13 cellular contexts compared by ENCODE assay signal in genomic region chr17:3647251-3647650, GRCh38. TPM values are rescaled to one million over a fixed set of nuclear protein-coding genes. Genes with fewer than 3 reads are reported as not detected.
DNase-seq lines count a peak whose midpoint lies in the region; ATAC-seq and TF ChIP-seq lines count a peak whose summit lies in the region.
"Had no signal": no experiment of that assay in that cellular context is flagged by ENCODE, and none has a peak within 500 bp of the region (broad histone marks: within the 10 kb centered on the region; RNA-seq: fewer than 3 reads in every experiment).

No MANE protein-coding gene starts in this region.

- no peaks in the 10 kb centered on the region for H3K27me3 ChIP-seq in GM23338 (ENCODE audit: insufficient read depth)
- H3K27me3 ChIP-seq in subcutaneous abdominal adipose tissue (ENCODE audit: control insufficient read depth in 5 of 5, insufficient read depth in 4 of 5, low read length in 5 of 5), result no peaks in the 10 kb centered on the region
- no peaks in the 10 kb centered on the region for H3K27me3 ChIP-seq in HAP-1 (ENCODE audit: low read depth)
- H3K27me3 ChIP-seq: MG63 had no signal

- DNase-seq in GM23338 (ENCODE audit: low spot score) (no peak), OCI-LY7 (ENCODE audit: low spot score) (no peak), left lobe of liver (ENCODE audit: low spot score) (peak; percentile 76), iPS-NIHi7 (ENCODE audit: extremely low spot score) (no peak), HAP-1 (ENCODE audit: low spot score in 2 of 2) (no peak), cortex of kidney (lab: John Stamatoyannopoulos, UW) (no peak)
- DNase-seq: DMS153, NCI-H2081 treated with DMSO at 0.1 percent for 48 hours, NCI-H446 treated with DMSO at 0.1 percent for 48 hours had no signal

- H3K9ac ChIP-seq in subcutaneous abdominal adipose tissue (ENCODE audit: low read length in 5 of 5), result peak overlapping the region in 2 of 5 donors; percentile 49 to 67
- H3K9ac ChIP-seq: GM23248 had no signal

- intact Hi-C loops in OCI-LY7 (cut with micrococcal nuclease; ENCODE audit: unreplicated experiment), result loop anchor here (2.0 to 5.0 kb wide), 3 partner anchors 44 to 600 kb away; no protein-coding TSS in a partner anchor

- peaks cover 2% of the 10 kb centered on the region for H3K27me3 Mint-ChIP-seq in GM23338 (ENCODE audit: insufficient read depth, low read depth, poor library complexity)

- no peak overlapping the region for H3K4me2 ChIP-seq in GM23338
- no peak overlapping the region for H3K4me2 ChIP-seq in OCI-LY7 (ENCODE audit: low read length)

- H3K4me1 Mint-ChIP-seq in GM23338, result no peaks in the 10 kb centered on the region; the same call in 2 of the 3 replicates

- no TSS peak for BruUV-seq in OCI-LY7 (replicated peaks; lab: Mats Ljungman, UMichigan)

- H3K36me3 Mint-ChIP-seq in GM23338 (ENCODE audit: low read depth), result peaks cover 13% of the 10 kb centered on the region; the same call in 2 of the 3 replicates

- H3K9me3 Mint-ChIP-seq in GM23338, result no peaks in the 10 kb centered on the region
- H3K9me3 Mint-ChIP-seq: CD8-positive, alpha-beta T cell had no signal

- ATAC-seq in GM23338 (peak; percentile 25; the same call in 2 of the 3 replicates), left lobe of liver (peak; percentile 87)

- H3K9me3 ChIP-seq in OCI-LY7 (ENCODE audit: low read length) (no peaks in the 10 kb centered on the region), subcutaneous abdominal adipose tissue (ENCODE audit: control insufficient read depth in 5 of 5, low read length in 5 of 5) (no peaks in the 10 kb centered on the region), HAP-1 (no peaks in the 10 kb centered on the region)
- H3K9me3 ChIP-seq: MG63 had no signal

- H3K27ac Mint-ChIP-seq in GM23338, result no peak overlapping the region
- H3K27ac Mint-ChIP-seq: CD8-positive, alpha-beta T cell had no signal

- CTCF ChIA-PET in OCI-LY7 (lab: Charles Lee; ENCODE audit: unreplicated experiment), result no interaction called here

- H3K4me1 ChIP-seq in GM23338 (ENCODE audit: insufficient read depth) (no peaks in the 10 kb centered on the region), OCI-LY7 (ENCODE audit: insufficient read depth, low read length, poor library complexity, severe bottlenecking) (peaks cover 32% of the 10 kb centered on the region), subcutaneous abdominal adipose tissue (ENCODE audit: control insufficient read depth in 5 of 5, insufficient read depth in 5 of 5, low read length in 5 of 5) (peaks cover 2 to 17% (median 13%) of the 10 kb centered on the region in 5 donors), HAP-1 (no peaks in the 10 kb centered on the region)

- no peak overlapping the region for H3K4me3 Mint-ChIP-seq in GM23338
- H3K4me3 Mint-ChIP-seq: CD8-positive, alpha-beta T cell had no signal

- H3K4me3 ChIP-seq in GM23338 (no peak overlapping the region), OCI-LY7 (ENCODE audit: low read depth, low read length, poor library complexity, severe bottlenecking) (no peak overlapping the region), subcutaneous abdominal adipose tissue (ENCODE audit: low read depth in 1 of 5, low read length in 5 of 5) (no peak overlapping the region), HAP-1 (no peak overlapping the region)
- H3K4me3 ChIP-seq: GM23248, MG63 had no signal

- H3F3A ChIP-seq in GM23338 (replicated peaks; ENCODE audit: low read depth), result no peaks in the 10 kb centered on the region

- TF ChIP-seq CTCF in GM23338 (conservative IDR thresholded peaks at IDR 0.05; ENCODE audit: low read depth in 2 of 2), result no peak
- TF ChIP-seq CTCF in OCI-LY7 (conservative IDR thresholded peaks at IDR 0.05; ENCODE audit: low read length), result no peak

- no peaks in the 10 kb centered on the region for H3K9me2 ChIP-seq in GM23338 (ENCODE audit: insufficient read depth)
- H3K9me2 ChIP-seq in OCI-LY7 (ENCODE audit: insufficient read depth, low read length), result no peaks in the 10 kb centered on the region

- in situ Hi-C loops in HAP-1 (cut with MboI; ENCODE audit: low sequenced_read_pairs), result no loop called here

- POLR2A ChIA-PET in OCI-LY7 (lab: Charles Lee), result no interaction called here

- no peaks in the 10 kb centered on the region for H3K36me3 ChIP-seq in GM23338 (ENCODE audit: insufficient read depth)
- peaks cover 7% of the 10 kb centered on the region; the same call in 1 of the 2 replicates for H3K36me3 ChIP-seq in OCI-LY7 (ENCODE audit: insufficient read depth, low read length)
- peaks cover 0 to 59% (median 20%) of the 10 kb centered on the region in 5 donors for H3K36me3 ChIP-seq in subcutaneous abdominal adipose tissue (ENCODE audit: control insufficient read depth in 5 of 5, insufficient read depth in 5 of 5, low read length in 5 of 5)
- H3K36me3 ChIP-seq in HAP-1 (replicated peaks), result no peaks in the 10 kb centered on the region; the same call in 1 of the 2 replicates
- H3K36me3 ChIP-seq: MG63 had no signal

- H2AFZ ChIP-seq in GM23338 (no peak overlapping the region), OCI-LY7 (ENCODE audit: low read length) (no peak overlapping the region)
- H2AFZ ChIP-seq: GM23248 had no signal

- H4K20me1 ChIP-seq in GM23338 (replicated peaks; ENCODE audit: insufficient read depth), result no peaks in the 10 kb centered on the region
- no peaks in the 10 kb centered on the region for H4K20me1 ChIP-seq in OCI-LY7 (ENCODE audit: insufficient read depth, low read length)

- H3K79me2 ChIP-seq in GM23338 (replicated peaks; ENCODE audit: insufficient read depth), result no peaks in the 10 kb centered on the region
- no peaks in the 10 kb centered on the region for H3K79me2 ChIP-seq in OCI-LY7 (ENCODE audit: insufficient read depth, low read depth, low read length)

- H3K27ac ChIP-seq in GM23338 (ENCODE audit: low read depth) (no peak overlapping the region), OCI-LY7 (ENCODE audit: low read depth, low read length, poor library complexity, severe bottlenecking) (peak overlapping the region; percentile 79), subcutaneous abdominal adipose tissue (ENCODE audit: low read depth, low read length) (peak overlapping the region; percentile 37)
- H3K27ac ChIP-seq: GM23248 had no signal

TF ChIP-seq in GM23338, 12 proteins besides CTCF, POLR2A, EP300 and RAD21 (continues in another document):
- TF ChIP-seq STAT1 (IDR thresholded peaks at IDR 0.05; ENCODE audit: unreplicated experiment), result no peak
- no peak for TF ChIP-seq ETS1 (IDR thresholded peaks at IDR 0.05)
- TF ChIP-seq NANOG (IDR thresholded peaks at IDR 0.05; ENCODE audit: borderline replicate concordance), result no peak
- no peak for TF ChIP-seq CREB1 (CRISPR knock-in tag; IDR thresholded peaks at IDR 0.05; ENCODE audit: low read depth)

RNA-seq across cellular contexts. Expression of gene CTNS, which starts 10.7 kb away (rescaled TPM):
- 21.8 and 30.1 TPM in 2 replicates for total RNA-seq in GM23338 (2014; rRNA removed; shearing (Covaris generic))
- polyA plus RNA-seq in GM23338 (2016; fragmentation: Nextera tagmentation; extraction: Ambion mirVana), result 5.9 and 6.4 TPM in 2 replicates
- 5.6 and 6.7 TPM in 2 replicates for total RNA-seq in OCI-LY7 (2014; rRNA removed; shearing (Covaris generic))
- total RNA-seq in OCI-LY7 (2022) (11.9 and 13.6 TPM in 2 replicates), left lobe of liver (8.7 TPM)

RNA-seq across cellular contexts. Expression of gene SHPK, which starts 11.2 kb away (rescaled TPM):
- total RNA-seq in GM23338 (2014; rRNA removed; shearing (Covaris generic)), result 34.3 and 36.7 TPM in 2 replicates
- polyA plus RNA-seq in GM23338 (2016; fragmentation: Nextera tagmentation; extraction: Ambion mirVana), result 11.3 and 11.5 TPM in 2 replicates
- total RNA-seq in OCI-LY7 (2014; rRNA removed; shearing (Covaris generic)), result 17.0 and 21.4 TPM in 2 replicates
- total RNA-seq in OCI-LY7 (2022) (15.7 and 16.9 TPM in 2 replicates), left lobe of liver (26.9 TPM)

RNA-seq across cellular contexts. Expression of gene TAX1BP3, which starts 21.1 kb away (rescaled TPM):
- 113 and 134 TPM in 2 replicates for total RNA-seq in GM23338 (2014; rRNA removed; shearing (Covaris generic))
- polyA plus RNA-seq in GM23338 (2016; fragmentation: Nextera tagmentation; extraction: Ambion mirVana), result 93.0 and 98.7 TPM in 2 replicates
- total RNA-seq in OCI-LY7 (2014; rRNA removed; shearing (Covaris generic)), result 12.4 and 19.8 TPM in 2 replicates
- total RNA-seq in OCI-LY7 (2022) (24.3 and 24.8 TPM in 2 replicates), left lobe of liver (12.4 TPM)

RNA-seq across cellular contexts. Expression of gene EMC6, which starts 21.4 kb away (rescaled TPM):
- total RNA-seq in GM23338 (2014; rRNA removed; shearing (Covaris generic)), result 27.6 and 48.0 TPM in 2 replicates
- polyA plus RNA-seq in GM23338 (2016; fragmentation: Nextera tagmentation; extraction: Ambion mirVana), result 230 and 232 TPM in 2 replicates
- 32.5 and 36.0 TPM in 2 replicates for total RNA-seq in OCI-LY7 (2014; rRNA removed; shearing (Covaris generic))
- total RNA-seq in OCI-LY7 (2022) (53.7 and 54.6 TPM in 2 replicates), left lobe of liver (26.6 TPM)

RNA-seq across cellular contexts. Expression of gene TRPV1, which starts 38.0 kb away (rescaled TPM):
- total RNA-seq in GM23338 (2014; rRNA removed; shearing (Covaris generic)), result 3.8 and 4.0 TPM in 2 replicates
- polyA plus RNA-seq in GM23338 (2016; fragmentation: Nextera tagmentation; extraction: Ambion mirVana), result 2.3 and 4.2 TPM in 2 replicates
- total RNA-seq in OCI-LY7 (2014; rRNA removed; shearing (Covaris generic)), result 2.2 and 2.7 TPM in 2 replicates
- 2.9 and 4.5 TPM in 2 replicates for total RNA-seq in OCI-LY7 (2022)
- total RNA-seq in left lobe of liver, result 14.8 TPM
